In genomic region chr19:40266111-40266510, GRCh38 we compare ENCODE assay signal across 1 cellular context.
TF ChIP-seq lines count a peak whose summit lies in the region.

No MANE protein-coding gene starts in this region.

TF ChIP-seq in HepG2, 621 proteins besides CTCF, POLR2A, EP300 and RAD21:
- TF ChIP-seq HOXA7 (CRISPR knock-in tag; IDR thresholded peaks at IDR 0.05) (no peak), ZBTB33 (CRISPR knock-in tag; IDR thresholded peaks at IDR 0.05) (peak; percentile 93), ZNF879 (CRISPR knock-in tag; IDR thresholded peaks at IDR 0.05) (no peak), AGO2 (optimal IDR thresholded peaks at IDR 0.05; ENCODE audit: low read depth, low read length) (peak; percentile 45), DZIP1 (CRISPR knock-in tag; IDR thresholded peaks at IDR 0.05) (no peak), ZNF503 (CRISPR knock-in tag; IDR thresholded peaks at IDR 0.05) (no peak), RNF219 (CRISPR knock-in tag; IDR thresholded peaks at IDR 0.05) (no peak)
TF ChIP-seq in HepG2: peak in this region for 2.
